ENCODE assay signal across 19 cellular contexts in the genomic region with DNA sequence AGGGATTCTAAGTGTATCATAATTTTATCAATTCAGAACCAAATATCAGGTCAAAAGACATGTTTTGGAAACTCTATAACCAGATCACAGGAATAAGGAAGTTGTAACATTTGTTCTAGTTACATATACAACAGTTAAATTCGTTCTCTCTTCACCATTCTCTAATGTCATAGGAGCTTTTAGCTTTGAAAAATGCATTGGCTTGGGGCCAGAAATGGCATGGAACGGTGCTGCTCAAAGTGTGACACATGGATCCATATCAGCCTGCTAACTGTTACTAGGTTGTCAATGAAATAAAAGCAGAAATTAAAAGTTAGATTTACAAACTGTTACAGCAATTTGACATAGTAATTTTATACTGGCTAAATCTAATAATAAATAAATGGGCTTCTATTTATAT.
"Had no signal": no experiment of that assay in that cellular context is flagged by ENCODE, and none has a peak within 500 bp of the region (broad histone marks: within the 10 kb centered on the region; RNA-seq: fewer than 3 reads in every experiment).

No MANE protein-coding gene starts in this region.

- H3K4me3 ChIP-seq: heart left ventricle, lung, pancreas had no signal

- H3K27me3 ChIP-seq: heart left ventricle, pancreas had no signal

- H3K9me3 ChIP-seq: heart left ventricle, pancreas had no signal

- H3K36me3 ChIP-seq: heart left ventricle, pancreas had no signal

- DNase-seq: effector memory CD4-positive, alpha-beta T cell; heart left ventricle; hippocampal formation; left colon; left ventricle myocardium superior; mesenchymal stem cell; midbrain; occipital lobe; pancreas; right cardiac atrium; small intestine; stimulated activated CD4-positive, alpha-beta T cell treated with anti-CD3 and anti-CD28 coated beads, Interleukin-2, amount 100 ng/mL, for 48 hours; stimulated activated naive CD4-positive, alpha-beta T cell treated with Interleukin-2 at 50 U/mL for 16 hours had no signal

- ATAC-seq: esophagus mucosa; heart left ventricle; left colon; left ventricle myocardium superior; natural killer cell treated with Interleukin-12 subunit alpha and Interleukin-12 subunit beta and Interleukin-15 and Interleukin-18, amount 100 ng/mL, for 72 hours; pancreas; right cardiac atrium had no signal

- FAIRE-seq: endometrium, frontal cortex, pancreas, small intestine, urothelium cell line had no signal

- H3K27ac ChIP-seq: heart left ventricle, pancreas had no signal
